10 cellular contexts compared by ENCODE assay signal in genomic region chr11:124759268-124760204, GRCh38. TPM values are rescaled to one million over a fixed set of nuclear protein-coding genes. Genes with fewer than 3 reads are reported as not detected.
DNase-seq lines count a peak whose midpoint lies in the region; ATAC-seq and TF ChIP-seq lines count a peak whose summit lies in the region.
"Had no signal": no experiment of that assay in that cellular context is flagged by ENCODE, and none has a peak within 500 bp of the region (broad histone marks: within the 10 kb centered on the region; RNA-seq: fewer than 3 reads in every experiment).

No MANE protein-coding gene starts in this region.

- H3K9me3 ChIP-seq in lower lobe of right lung (no peaks in the 10 kb centered on the region), aorta (ENCODE audit: control insufficient read depth, low read length) (no peaks in the 10 kb centered on the region)

- H3K4me1 ChIP-seq in lower lobe of right lung (peaks cover 71% of the 10 kb centered on the region), aorta (ENCODE audit: control insufficient read depth in 1 of 2, insufficient read depth in 2 of 2, low read length in 2 of 2) (no peaks in the 10 kb centered on the region)

- no peak for ATAC-seq in natural killer cell
- ATAC-seq in natural killer cell treated with Interleukin-12 subunit alpha and Interleukin-12 subunit beta and Interleukin-15 and Interleukin-18, amount 100 ng/mL, for 72 hours, result no peak
- ATAC-seq in lower lobe of right lung, result peak; percentile 21 to 42
- peak; percentile 55 for ATAC-seq in aorta (ENCODE audit: low FRiP score)

- peaks cover 20 to 30% of the 10 kb centered on the region in 2 donors for H3K4me1 Mint-ChIP-seq in natural killer cell
- peaks cover 11 to 14% of the 10 kb centered on the region in 2 donors for H3K4me1 Mint-ChIP-seq in natural killer cell treated with Interleukin-12 subunit alpha and Interleukin-12 subunit beta and Interleukin-15 and Interleukin-18, amount 100 ng/mL, for 72 hours (ENCODE audit: low read depth in 2 of 2)

- no peaks in the 10 kb centered on the region for H3K36me3 Mint-ChIP-seq in natural killer cell
- H3K36me3 Mint-ChIP-seq in natural killer cell treated with Interleukin-12 subunit alpha and Interleukin-12 subunit beta and Interleukin-15 and Interleukin-18, amount 100 ng/mL, for 72 hours, result no peaks in the 10 kb centered on the region

- TF ChIP-seq CTCF in natural killer cell (IDR thresholded peaks at IDR 0.05), result no peak
- TF ChIP-seq CTCF in dorsolateral prefrontal cortex (IDR thresholded peaks at IDR 0.05 in 54 of 56, conservative IDR thresholded peaks at IDR 0.05 in 2 of 56; ENCODE audit: low read depth in 1 of 56, partially characterized antibody in 56 of 56), result peak in 1 of 56 donors; percentile 16
- TF ChIP-seq CTCF in lower lobe of right lung (IDR thresholded peaks at IDR 0.05), result peak; percentile 14

- H3K27ac ChIP-seq in dorsolateral prefrontal cortex (peak overlapping the region in 51 of 59 donors; percentile 7 to 89 (median 71)), lower lobe of right lung (peak overlapping the region; percentile 92), aorta (ENCODE audit: low read depth in 1 of 2, low read length in 2 of 2) (peak overlapping the region in 1 of 2 donors; percentile 71)
- H3K27ac ChIP-seq: epithelial cell of prostate had no signal

- no peak for DNase-seq in natural killer cell
- DNase-seq in natural killer cell treated with Interleukin-12 subunit alpha and Interleukin-12 subunit beta and Interleukin-15 and Interleukin-18, amount 100 ng/mL, for 72 hours (ENCODE audit: low spot score), result no peak
- DNase-seq in dorsolateral prefrontal cortex, result no peak
- DNase-seq in lower lobe of right lung, result no peak
- DNase-seq in aorta, result no peak
- no peak for DNase-seq in NCI-H69 (lab: John Stamatoyannopoulos, UW)
- no peak for DNase-seq in NCI-H2107 treated with DMSO at 0.1 percent for 48 hours (lab: John Stamatoyannopoulos, UW; ENCODE audit: unreplicated experiment)
- DNase-seq in KG1 (lab: John Stamatoyannopoulos, UW), result no peak

- H3K9me3 Mint-ChIP-seq in natural killer cell, result no peaks in the 10 kb centered on the region
- H3K9me3 Mint-ChIP-seq in natural killer cell treated with Interleukin-12 subunit alpha and Interleukin-12 subunit beta and Interleukin-15 and Interleukin-18, amount 100 ng/mL, for 72 hours, result no peaks in the 10 kb centered on the region

- WGBS in aorta, 2 donors, result 57 to 61% methylated on average over 48 to 52 of the region's 52 CpGs

- H3K27ac Mint-ChIP-seq in natural killer cell, result no peak overlapping the region
- H3K27ac Mint-ChIP-seq in natural killer cell treated with Interleukin-12 subunit alpha and Interleukin-12 subunit beta and Interleukin-15 and Interleukin-18, amount 100 ng/mL, for 72 hours, result no peak overlapping the region

- H3K4me3 ChIP-seq in dorsolateral prefrontal cortex (peak overlapping the region in 58 of 59 donors; percentile 27 to 72 (median 56)), lower lobe of right lung (peak overlapping the region; percentile 66), aorta (ENCODE audit: low read length in 2 of 2) (peak overlapping the region; percentile 49 to 68)

- intact Hi-C loops in natural killer cell (cut with micrococcal nuclease) (loop anchor here (1.0 to 10.0 kb wide), 2 partner anchors 11 to 75 kb away; no protein-coding TSS in a partner anchor), dorsolateral prefrontal cortex (cut with DNase I) (loop anchor here (5.0 to 10.0 kb wide), 4 partner anchors 38 to 345 kb away; partner anchors contain the start of genes SIAE (in 1 of the 2) and SPA17 (in 1 of the 2)), lower lobe of right lung (cut with DNase I) (loop anchor here (10.0 kb wide), 1 partner anchor 95 kb away; no protein-coding TSS in a partner anchor), aorta (cut with DNase I) (loop anchor here (5.0 to 10.0 kb wide), 3 partner anchors 38 to 78 kb away; no protein-coding TSS in a partner anchor)

- peaks cover 0 to 74% (median 28%) of the 10 kb centered on the region in 45 donors for H3K27me3 ChIP-seq in dorsolateral prefrontal cortex
- peaks cover 42% of the 10 kb centered on the region for H3K27me3 ChIP-seq in lower lobe of right lung (ENCODE audit: low read depth)
- H3K27me3 ChIP-seq in aorta (ENCODE audit: control insufficient read depth in 1 of 2, insufficient read depth in 2 of 2, low read length in 1 of 2), result no peaks in the 10 kb centered on the region

- peak overlapping the region; percentile 66 for H3K4me3 Mint-ChIP-seq in natural killer cell
- H3K4me3 Mint-ChIP-seq in natural killer cell treated with Interleukin-12 subunit alpha and Interleukin-12 subunit beta and Interleukin-15 and Interleukin-18, amount 100 ng/mL, for 72 hours, result no peak overlapping the region

- peaks cover 40 to 50% of the 10 kb centered on the region in 2 donors for H3K27me3 Mint-ChIP-seq in natural killer cell (ENCODE audit: low read depth in 2 of 2)
- H3K27me3 Mint-ChIP-seq in natural killer cell treated with Interleukin-12 subunit alpha and Interleukin-12 subunit beta and Interleukin-15 and Interleukin-18, amount 100 ng/mL, for 72 hours, result peaks cover 30 to 34% of the 10 kb centered on the region in 2 donors

- H3K36me3 ChIP-seq in lower lobe of right lung, result peaks cover 23% of the 10 kb centered on the region
- no peaks in the 10 kb centered on the region for H3K36me3 ChIP-seq in aorta (ENCODE audit: control insufficient read depth in 1 of 2, insufficient read depth in 2 of 2, low read length in 1 of 2)

RNA-seq across cellular contexts. Expression of gene ESAM, which starts 2.6 kb away (rescaled TPM):
- 1 to 10 TPM; 1.2 to 2.2 (median 1.5) TPM for total RNA-seq in natural killer cell
- total RNA-seq in natural killer cell treated with Interleukin-12 subunit alpha and Interleukin-12 subunit beta and Interleukin-15 and Interleukin-18, amount 100 ng/mL, for 72 hours, result 1 to 10 TPM in 1 of 2 donors, under 1 TPM in 1; 0.17 to 1.4 TPM
- 10 to 100 TPM; 12.1 to 58.7 (median 20.9) TPM for total RNA-seq in dorsolateral prefrontal cortex
- total RNA-seq in lower lobe of right lung, result 131 TPM
- 100 to 1,000 TPM in 1 of 2 donors, 10 to 100 TPM in 1; 95.1 to 182 TPM for total RNA-seq in aorta
- 100 to 1,000 TPM in 1 of 2 donors, 10 to 100 TPM in 1; 33.2 to 110 TPM for polyA plus RNA-seq in aorta

RNA-seq across cellular contexts. Expression of gene VSIG2, which starts 7.5 kb away (rescaled TPM):
- total RNA-seq in natural killer cell, result not detected
- not detected for total RNA-seq in natural killer cell treated with Interleukin-12 subunit alpha and Interleukin-12 subunit beta and Interleukin-15 and Interleukin-18, amount 100 ng/mL, for 72 hours
- 1 to 10 TPM in 49 of 120 experiments, under 1 TPM in 55, not detected in 16; 0.41 to 2.6 (median 0.94) TPM for total RNA-seq in dorsolateral prefrontal cortex
- 30.5 TPM for total RNA-seq in lower lobe of right lung
- total RNA-seq in aorta, result 1 to 10 TPM; 3.8 to 6.9 TPM
- polyA plus RNA-seq in aorta, result 1 to 10 TPM; 1.9 to 3.1 TPM
- polyA plus RNA-seq: BJ had no signal

RNA-seq across cellular contexts. Expression of gene NRGN, which starts 19.8 kb away (rescaled TPM):
- total RNA-seq in natural killer cell, result 10 to 100 TPM; 11.1 to 70.9 (median 28.4) TPM
- 1 to 10 TPM in 1 of 2 donors, under 1 TPM in 1; 0.57 to 5.4 TPM for total RNA-seq in natural killer cell treated with Interleukin-12 subunit alpha and Interleukin-12 subunit beta and Interleukin-15 and Interleukin-18, amount 100 ng/mL, for 72 hours
- 1,000 to 10,000 TPM in 103 of 120 experiments, 100 to 1,000 TPM in 17; 356 to 2,119 (median 1,378) TPM for total RNA-seq in dorsolateral prefrontal cortex
- total RNA-seq in lower lobe of right lung, result 99.1 TPM
- 10 to 100 TPM; 33.2 to 41.1 TPM for total RNA-seq in aorta
- polyA plus RNA-seq in aorta, result 10 to 100 TPM; 15.4 to 38.5 TPM

RNA-seq across cellular contexts. Expression of gene MSANTD2, which starts 40.7 kb away (rescaled TPM):
- total RNA-seq in natural killer cell (10 to 100 TPM; 10.1 to 14.1 (median 13.3) TPM), dorsolateral prefrontal cortex (10 to 100 TPM in 119 of 120 experiments, 1 to 10 TPM in 1; 9.8 to 28.2 (median 17.7) TPM), lower lobe of right lung (15.4 TPM), aorta (10 to 100 TPM; 21.5 to 23.6 TPM)
- total RNA-seq in natural killer cell treated with Interleukin-12 subunit alpha and Interleukin-12 subunit beta and Interleukin-15 and Interleukin-18, amount 100 ng/mL, for 72 hours, result 10 to 100 TPM; 10.5 to 20.4 TPM
- 10 to 100 TPM in 1 of 2 donors, 1 to 10 TPM in 1; 6.3 to 18.0 TPM for polyA plus RNA-seq in aorta

Comparison
In these comparisons a context has a peak if more than half of its experiments do, and no peak if none do; other contexts are left out.
1. ATAC-seq: peak in lower lobe of right lung (2 of 2) and aorta (single experiment); none in natural killer cell (0 of 3) and natural killer cell treated with Interleukin-12 subunit alpha and Interleukin-12 subunit beta and Interleukin-15 and Interleukin-18, amount 100 ng/mL, for 72 hours (0 of 2).
2. RNA of gene ESAM, which starts 2.6 kb away (total RNA-seq): 95.1 to 182 TPM in aorta, 131 TPM in lower lobe of right lung (single experiment) and 12.1 to 58.7 TPM in dorsolateral prefrontal cortex; 1.2 to 2.2 TPM in natural killer cell and 0.17 to 1.4 TPM in natural killer cell treated with Interleukin-12 subunit alpha and Interleukin-12 subunit beta and Interleukin-15 and Interleukin-18, amount 100 ng/mL, for 72 hours; every median in the first group is over 4 times any median in the second.
3. Peak in every context shown above with its lines, with median percentiles within 50 percentile points of each other: H3K4me3 ChIP-seq.